In genomic region chr7:105388373-105389089, GRCh38 we compare ENCODE assay signal across 1 cellular context.
TF ChIP-seq lines count a peak whose summit lies in the region.

Gene SRPK2, minus strand, starts transcription at chr7:105388921.

TF ChIP-seq in K562, 482 proteins besides CTCF, POLR2A, EP300 and RAD21 (continued from another document):
- peak; percentile 78 for TF ChIP-seq THAP12 (CRISPR knock-in tag; IDR thresholded peaks at IDR 0.05)
- peak in 1 of 2 experiments; percentile 75; a peak in 2 of 4 replicates for TF ChIP-seq NRF1 (conservative IDR thresholded peaks at IDR 0.05 in 1 of 2, IDR thresholded peaks at IDR 0.05 in 1 of 2)
- TF ChIP-seq TBP (optimal IDR thresholded peaks at IDR 0.05; ENCODE audit: low read depth, low read length), result peak; percentile 44
- TF ChIP-seq ZNF24 (IDR thresholded peaks at IDR 0.05), result no peak
- TF ChIP-seq ZBTB11 (CRISPR knock-in tag; IDR thresholded peaks at IDR 0.05), result peak in 1 of 3 experiments; percentile 67; a peak in 2 of 6 replicates
- no peak for TF ChIP-seq ZFP91 (CRISPR knock-in tag; IDR thresholded peaks at IDR 0.05)
- peak; percentile 16; the same call in 1 of the 2 replicates for TF ChIP-seq ZBTB33 (CRISPR knock-in tag; IDR thresholded peaks at IDR 0.05)
- peak; percentile 24 for TF ChIP-seq RBM25 (IDR thresholded peaks at IDR 0.05; ENCODE audit: low read depth, low read length, severe bottlenecking)
- TF ChIP-seq IRF2 (CRISPR knock-in tag; IDR thresholded peaks at IDR 0.05), result no peak
- TF ChIP-seq TBL1XR1 (IDR thresholded peaks at IDR 0.05; ENCODE audit: low read length in 2 of 2), result no peak
- peak; percentile 53; the same call in 1 of the 2 replicates for TF ChIP-seq ZSCAN29 (IDR thresholded peaks at IDR 0.05)
- TF ChIP-seq RBBP5 (IDR thresholded peaks at IDR 0.05; ENCODE audit: borderline replicate concordance, insufficient read depth, low read length, poor library complexity, severe bottlenecking), result peak; percentile 54
- TF ChIP-seq CREB1 (IDR thresholded peaks at IDR 0.05), result no peak
- 0 out of 2 replicates have a peak, but pooled peaks have one; percentile 11 for TF ChIP-seq CREB1 (CRISPR knock-in tag; IDR thresholded peaks at IDR 0.05)
- TF ChIP-seq NONO (IDR thresholded peaks at IDR 0.05; ENCODE audit: low read depth in 2 of 2, low read length in 1 of 2), result peak; percentile 52 to 67
- TF ChIP-seq KDM2B (CRISPR knock-in tag; IDR thresholded peaks at IDR 0.05), result peak; percentile 36; the same call in 1 of the 2 replicates
- TF ChIP-seq ZNF395 (CRISPR knock-in tag; IDR thresholded peaks at IDR 0.05), result 0 out of 2 replicates have a peak, but pooled peaks have one; percentile 74
- no peak for TF ChIP-seq POU5F1 (IDR thresholded peaks at IDR 0.05; ENCODE audit: borderline replicate concordance, low read depth, low read length, partially characterized antibody)
- peak; percentile 65 for TF ChIP-seq CXXC5 (CRISPR knock-in tag; IDR thresholded peaks at IDR 0.05)
- TF ChIP-seq ZBED1 (IDR thresholded peaks at IDR 0.05), result 0 out of 2 replicates have a peak, but pooled peaks have one; percentile 34
- TF ChIP-seq CBX1 (IDR thresholded peaks at IDR 0.05; ENCODE audit: low read depth), result 0 out of 2 replicates have a peak, but pooled peaks have one; percentile 24
- peak; percentile 16 for TF ChIP-seq HMGN3 (IDR thresholded peaks at IDR 0.05; ENCODE audit: borderline replicate concordance, extremely low read depth, insufficient read length, low read depth, low read length)
- TF ChIP-seq ETV5 (CRISPR knock-in tag; IDR thresholded peaks at IDR 0.05; ENCODE audit: low read depth), result peak; percentile 46; the same call in 1 of the 2 replicates
- no peak for TF ChIP-seq ZNF445 (CRISPR knock-in tag; IDR thresholded peaks at IDR 0.05; ENCODE audit: low read depth)
- peak; percentile 60; the same call in 1 of the 2 replicates for TF ChIP-seq FOXP1 (CRISPR knock-in tag; IDR thresholded peaks at IDR 0.05)
- TF ChIP-seq ZFX (CRISPR knock-in tag; IDR thresholded peaks at IDR 0.05), result peak; percentile 73
- TF ChIP-seq MCM5 (IDR thresholded peaks at IDR 0.05; ENCODE audit: low read depth), result no peak
- peak; percentile 51; the same call in 1 of the 2 replicates for TF ChIP-seq GABPA (tag; conservative IDR thresholded peaks at IDR 0.05; ENCODE audit: low read depth)
- 0 out of 2 replicates have a peak, but pooled peaks have one; percentile 11 for TF ChIP-seq ZKSCAN1 (IDR thresholded peaks at IDR 0.05; ENCODE audit: low read depth, low read length)
- TF ChIP-seq SAFB (IDR thresholded peaks at IDR 0.05; ENCODE audit: borderline replicate concordance, low read depth, low read length), result peak; percentile 30; the same call in 1 of the 2 replicates
- 0 out of 2 replicates have a peak, but pooled peaks have one; percentile 11 for TF ChIP-seq GATAD2A (IDR thresholded peaks at IDR 0.05)
- TF ChIP-seq FIP1L1 (IDR thresholded peaks at IDR 0.05; ENCODE audit: low read depth, low read length, poor library complexity, severe bottlenecking), result peak; percentile 48
- TF ChIP-seq HEY1 (CRISPR knock-in tag; IDR thresholded peaks at IDR 0.05; ENCODE audit: borderline replicate concordance), result no peak
- 0 out of 2 replicates have a peak, but pooled peaks have one; percentile 55 for TF ChIP-seq POLR2AphosphoS5 (IDR thresholded peaks at IDR 0.05; ENCODE audit: control insufficient read depth, insufficient read depth, low read depth, low read length)
- no peak for TF ChIP-seq SMAD2 (IDR thresholded peaks at IDR 0.05; ENCODE audit: low read depth, low read length)
- no peak for TF ChIP-seq HMG20A (CRISPR knock-in tag; conservative IDR thresholded peaks at IDR 0.05)
- TF ChIP-seq PHF8 (IDR thresholded peaks at IDR 0.05; ENCODE audit: borderline replicate concordance, low read length), result peak; percentile 81; the same call in 1 of the 2 replicates
- peak; percentile 81 for TF ChIP-seq POLR2G (IDR thresholded peaks at IDR 0.05; ENCODE audit: low read depth, low read length)
- TF ChIP-seq RBM22 (IDR thresholded peaks at IDR 0.05; ENCODE audit: low read depth, low read length, poor library complexity, severe bottlenecking), result no peak
- TF ChIP-seq ZNF639 (CRISPR knock-in tag; conservative IDR thresholded peaks at IDR 0.05 in 1 of 2, IDR thresholded peaks at IDR 0.05 in 1 of 2), result peak in 1 of 2 experiments; percentile 50; a peak in 1 of 4 replicates
- peak in 1 of 2 experiments; percentile 30; a peak in 2 of 4 replicates for TF ChIP-seq SIN3A (IDR thresholded peaks at IDR 0.05; ENCODE audit: borderline replicate concordance in 2 of 2, control insufficient read depth in 1 of 2, low read depth in 2 of 2, low read length in 2 of 2)
